Comparison of ENCODE assay signal across 12 cellular contexts in the genomic region with DNA sequence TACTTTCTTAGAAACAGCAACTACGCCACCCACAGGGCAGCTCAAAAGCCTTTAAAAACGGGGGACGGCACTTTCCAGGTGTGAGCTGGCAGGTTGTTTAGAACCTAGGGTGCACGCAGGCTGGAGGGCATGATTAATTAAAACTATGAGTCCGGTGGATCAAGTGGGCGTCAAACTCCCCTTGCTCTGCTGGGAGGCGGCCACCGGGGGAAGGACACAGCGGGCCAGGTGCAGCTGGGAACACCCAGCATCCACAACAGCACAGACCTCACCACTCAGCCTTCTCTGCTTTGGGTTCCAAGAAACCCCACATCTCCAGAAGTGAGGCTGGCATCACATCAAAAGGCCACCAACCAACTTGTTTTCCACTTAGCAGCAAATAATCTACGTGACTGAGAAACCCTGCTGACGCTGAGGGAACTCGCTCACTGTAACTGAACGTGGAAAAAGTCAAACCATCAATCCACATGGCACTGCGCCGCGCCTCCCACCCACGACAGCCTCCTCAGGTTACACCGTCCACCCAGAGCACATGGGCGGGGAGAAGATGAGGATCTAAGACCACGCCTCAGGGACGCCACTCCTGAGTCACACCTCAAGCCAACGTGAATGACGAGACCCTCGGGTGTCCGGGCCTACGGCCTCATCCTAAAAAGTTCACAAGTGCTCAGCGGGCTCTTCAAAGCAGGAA.
DNase-seq lines count a peak whose midpoint lies in the region; ATAC-seq and TF ChIP-seq lines count a peak whose summit lies in the region.
"Had no signal": no experiment of that assay in that cellular context is flagged by ENCODE, and none has a peak within 500 bp of the region (broad histone marks: within the 10 kb centered on the region; RNA-seq: fewer than 3 reads in every experiment).

No MANE protein-coding gene starts in this region.

- no peak overlapping the region for H3K9ac ChIP-seq in PC-3 (ENCODE audit: low read length)
- H3K9ac ChIP-seq: BLaER1 had no signal

- intact Hi-C loops in CD4-positive, alpha-beta memory T cell (cut with micrococcal nuclease) = no loop called here
- intact Hi-C loops in PC-3 (cut with micrococcal nuclease) (no loop called here), right cardiac atrium (cut with DNase I) (no loop called here), aorta (cut with DNase I) (no loop called here)

- H3K9me3 ChIP-seq in CD4-positive, alpha-beta memory T cell (ENCODE audit: control insufficient read depth in 1 of 2, low read length in 2 of 2) = no peaks in the 10 kb centered on the region
- H3K9me3 ChIP-seq in PC-3 (ENCODE audit: low read length) (no peaks in the 10 kb centered on the region), right cardiac atrium (ENCODE audit: control insufficient read depth, low read length) (no peaks in the 10 kb centered on the region), aorta (ENCODE audit: control insufficient read depth, low read length) (no peaks in the 10 kb centered on the region)

- H3K4me3 Mint-ChIP-seq in CD4-positive, alpha-beta memory T cell = peak overlapping the region in 3 of 8 donors; percentile 21 to 40 (median 35)

- peaks cover 39% of the 10 kb centered on the region for H3K4me1 ChIP-seq in CD4-positive, alpha-beta memory T cell (ENCODE audit: insufficient read depth, low read length)
- peaks cover 11% of the 10 kb centered on the region for H3K4me1 ChIP-seq in PC-3 (ENCODE audit: insufficient read depth, low read length)
- H3K4me1 ChIP-seq in right cardiac atrium (ENCODE audit: control insufficient read depth, insufficient read depth, low read length) = no peaks in the 10 kb centered on the region
- no peaks in the 10 kb centered on the region for H3K4me1 ChIP-seq in aorta (ENCODE audit: control insufficient read depth in 1 of 2, insufficient read depth in 2 of 2, low read length in 2 of 2)

- ATAC-seq in PC-3 (peak; percentile 37), right cardiac atrium (no peak), aorta (ENCODE audit: low FRiP score) (no peak)

- no peaks in the 10 kb centered on the region for H3K36me3 Mint-ChIP-seq in CD4-positive, alpha-beta memory T cell

- POLR2A ChIA-PET in CD4-positive, alpha-beta memory T cell (lab: Charles Lee; ENCODE audit: partially characterized antibody) = no interaction called here
- POLR2A ChIA-PET in PC-3 (lab: Charles Lee; ENCODE audit: unreplicated experiment) = no interaction called here

- TF ChIP-seq CTCF in PC-3 (conservative IDR thresholded peaks at IDR 0.05; ENCODE audit: low read depth, low read length) = peak; percentile 37; the same call in 1 of the 2 replicates

- H3K27me3 ChIP-seq in CD4-positive, alpha-beta memory T cell (ENCODE audit: insufficient read depth, low read length) = no peaks in the 10 kb centered on the region
- H3K27me3 ChIP-seq in PC-3 (ENCODE audit: low read length) (peaks cover 6% of the 10 kb centered on the region; the same call in 1 of the 2 replicates), right cardiac atrium (ENCODE audit: control insufficient read depth, insufficient read depth) (no peaks in the 10 kb centered on the region), aorta (ENCODE audit: control insufficient read depth in 1 of 2, insufficient read depth in 2 of 2, low read length in 1 of 2) (no peaks in the 10 kb centered on the region)
- H3K27me3 ChIP-seq: BLaER1 had no signal

- H3K27me3 Mint-ChIP-seq in CD4-positive, alpha-beta memory T cell = no peaks in the 10 kb centered on the region

- H3K27ac ChIP-seq in CD4-positive, alpha-beta memory T cell (ENCODE audit: low read depth, low read length) = no peak overlapping the region
- no peak overlapping the region for H3K27ac ChIP-seq in PC-3 (ENCODE audit: low read length)
- no peak overlapping the region for H3K27ac ChIP-seq in right cardiac atrium (ENCODE audit: low read length)
- H3K27ac ChIP-seq in aorta (ENCODE audit: low read depth in 1 of 2, low read length in 2 of 2) = no peak overlapping the region
- H3K27ac ChIP-seq: BLaER1, WERI-Rb-1 had no signal

- peak overlapping the region; percentile 13; the same call in 1 of the 2 replicates for H3K4me2 ChIP-seq in PC-3 (ENCODE audit: low read length)
- H3K4me2 ChIP-seq: BLaER1, smooth muscle cell had no signal

- no peak overlapping the region for H3K4me3 ChIP-seq in CD4-positive, alpha-beta memory T cell (ENCODE audit: low read length in 2 of 2)
- H3K4me3 ChIP-seq in PC-3 (ENCODE audit: low read length) (no peak overlapping the region), right cardiac atrium (ENCODE audit: low read length) (no peak overlapping the region), aorta (ENCODE audit: low read length in 2 of 2) (no peak overlapping the region)
- H3K4me3 ChIP-seq: BLaER1, smooth muscle cell had no signal

- WGBS in right cardiac atrium = 88% methylated on average over 27 of the region's 27 CpGs
- WGBS in aorta, 2 donors = 90 to 91% methylated on average over 27 of the region's 27 CpGs

- no peaks in the 10 kb centered on the region for H3K36me3 ChIP-seq in CD4-positive, alpha-beta memory T cell (ENCODE audit: insufficient read depth, low read length)
- H3K36me3 ChIP-seq in PC-3 (ENCODE audit: low read depth, low read length) (no peaks in the 10 kb centered on the region), aorta (ENCODE audit: control insufficient read depth in 1 of 2, insufficient read depth in 2 of 2, low read length in 1 of 2) (peaks cover 0 to 2% of the 10 kb centered on the region in 2 donors)

- no peaks in the 10 kb centered on the region for H4K20me1 ChIP-seq in PC-3 (ENCODE audit: low read length)

- BruUV-seq in PC-3 (replicated peaks; lab: Mats Ljungman, UMichigan) = no TSS peak

- H3K4me1 Mint-ChIP-seq in CD4-positive, alpha-beta memory T cell = peaks cover 31 to 47% (median 42%) of the 10 kb centered on the region in 4 donors

- H3K9me2 ChIP-seq in PC-3 (replicated peaks; ENCODE audit: low read length) = no peaks in the 10 kb centered on the region

- DNase-seq in CD4-positive, alpha-beta memory T cell = peak in 2 of 5 donors; percentile 2 to 30
- DNase-seq in PC-3 (no peak), GM19240 (ENCODE audit: insufficient read length, low spot score) (no peak), right cardiac atrium (no peak), aorta (no peak), AG20443 (ENCODE audit: low spot score) (no peak)
- peak; percentile 52 for DNase-seq in activated naive CD4-positive, alpha-beta T cell treated with anti-CD3 and anti-CD28 coated beads, Interleukin-2, amount 50 U/mL, for 16 hours
- DNase-seq in stimulated activated CD4-positive, alpha-beta T cell treated with anti-CD3 and anti-CD28 coated beads, Interleukin-12 subunit alpha, Interleukin-12 subunit beta, amount 100 ng/mL, for 4 hours = peak; percentile 32
- DNase-seq: NCI-H2227 treated with DMSO at 0.1 percent for 48 hours, WERI-Rb-1 had no signal

- H2AFZ ChIP-seq in PC-3 (ENCODE audit: low read length) = no peak overlapping the region

- CTCF ChIA-PET in CD4-positive, alpha-beta memory T cell (lab: Charles Lee; ENCODE audit: partially characterized antibody) = interaction anchor here (0.7 kb wide), 1 partner anchor 324 kb away, joined by 3 read pairs; no protein-coding TSS in a partner anchor
- CTCF ChIA-PET in PC-3 (lab: Charles Lee) = no interaction called here

- peak overlapping the region in 6 of 7 donors; percentile 12 to 77 (median 34) for H3K27ac Mint-ChIP-seq in CD4-positive, alpha-beta memory T cell

- H3F3A ChIP-seq in PC-3 (ENCODE audit: low read length, unreplicated experiment) = no peaks in the 10 kb centered on the region

- no peaks in the 10 kb centered on the region for H3K9me3 Mint-ChIP-seq in CD4-positive, alpha-beta memory T cell

- H3K79me2 ChIP-seq in PC-3 (ENCODE audit: low read length) = no peaks in the 10 kb centered on the region

Comparison
In these comparisons a context has a peak if more than half of its experiments do, and no peak if none do; other contexts are left out.
1. DNase-seq: peak in activated naive CD4-positive, alpha-beta T cell treated with anti-CD3 and anti-CD28 coated beads, Interleukin-2, amount 50 U/mL, for 16 hours (single experiment) and stimulated activated CD4-positive, alpha-beta T cell treated with anti-CD3 and anti-CD28 coated beads, Interleukin-12 subunit alpha, Interleukin-12 subunit beta, amount 100 ng/mL, for 4 hours (single experiment); none in PC-3 (single experiment), GM19240 (single experiment), right cardiac atrium (0 of 3), aorta (0 of 2) and AG20443 (single experiment).